ENCODE assay signal across 18 cellular contexts in the genomic region with DNA sequence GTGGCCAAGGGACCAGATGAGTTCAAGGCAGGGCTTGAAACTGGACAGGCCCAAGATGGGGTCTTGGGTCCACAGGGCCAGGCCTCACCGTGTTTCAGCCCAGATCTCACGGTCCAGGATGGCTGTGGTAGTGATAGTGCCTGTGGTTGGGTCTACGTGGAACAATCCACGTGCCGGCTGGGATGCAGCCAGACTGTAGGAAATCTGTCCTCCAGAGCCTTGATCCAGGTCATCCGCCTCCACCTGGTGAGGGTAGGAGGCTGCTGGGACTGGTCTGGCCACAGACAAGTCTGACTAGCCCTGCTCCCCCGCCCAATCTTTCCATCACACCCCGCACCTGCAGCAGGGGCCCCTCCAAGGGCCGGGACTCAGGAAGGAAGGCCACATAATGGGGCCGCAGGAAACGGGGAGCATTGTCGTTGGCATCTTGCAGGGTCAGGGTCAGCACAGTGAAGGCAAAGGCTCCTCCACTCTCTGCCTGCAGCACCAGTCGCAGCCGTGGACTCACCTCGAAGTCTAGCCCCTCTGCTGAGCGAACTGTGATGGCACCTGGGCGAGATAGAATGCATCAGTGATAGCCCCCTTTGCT. TPM values are rescaled to one million over a fixed set of nuclear protein-coding genes. Genes with fewer than 3 reads are reported as not detected.
DNase-seq lines count a peak whose midpoint lies in the region; ATAC-seq, FAIRE-seq and TF ChIP-seq lines count a peak whose summit lies in the region.
"Had no signal": no experiment of that assay in that cellular context is flagged by ENCODE, and none has a peak within 500 bp of the region (broad histone marks: within the 10 kb centered on the region; RNA-seq: fewer than 3 reads in every experiment).

No MANE protein-coding gene starts in this region.

- H3K27ac ChIP-seq in kidney (ENCODE audit: low read depth in 2 of 2, low read length in 2 of 2) = no peak overlapping the region
- H3K27ac ChIP-seq in upper lobe of right lung = no peak overlapping the region

- no peaks in the 10 kb centered on the region for H3K27me3 ChIP-seq in upper lobe of right lung

- H3K9ac ChIP-seq in kidney (ENCODE audit: low read length in 2 of 2) = no peak overlapping the region

- no peaks in the 10 kb centered on the region for H3K9me3 Mint-ChIP-seq in type B pancreatic cell
- H3K9me3 Mint-ChIP-seq: CD4-positive, alpha-beta memory T cell; GM23338; H9; HFFc6 had no signal

- H3K27me3 Mint-ChIP-seq in type B pancreatic cell = peaks cover 13% of the 10 kb centered on the region
- H3K27me3 Mint-ChIP-seq: CD4-positive, alpha-beta memory T cell had no signal

- TF ChIP-seq CTCF in kidney (IDR thresholded peaks at IDR 0.05; ENCODE audit: borderline replicate concordance, extremely low read depth, insufficient read depth) (no peak), type B pancreatic cell (conservative IDR thresholded peaks at IDR 0.05) (no peak), upper lobe of right lung (IDR thresholded peaks at IDR 0.05) (no peak)

- peaks cover 2 to 7% of the 10 kb centered on the region in 2 donors for H3K36me3 ChIP-seq in kidney (ENCODE audit: control insufficient read depth in 1 of 2, insufficient read depth in 2 of 2, low read length in 2 of 2)
- H3K36me3 ChIP-seq in upper lobe of right lung = no peaks in the 10 kb centered on the region

- H3K4me1 Mint-ChIP-seq in type B pancreatic cell (ENCODE audit: unreplicated experiment) = no peaks in the 10 kb centered on the region

- no peak overlapping the region for H3K4me3 ChIP-seq in kidney (ENCODE audit: low read length in 2 of 2)
- no peak overlapping the region for H3K4me3 ChIP-seq in upper lobe of right lung
- H3K4me3 ChIP-seq: GM23338 had no signal

- FAIRE-seq in kidney (lab: Jason Lieb, UNC) = no peak
- FAIRE-seq: GM12891, GM18507 had no signal

- ATAC-seq in left ventricle myocardium superior (no peak), upper lobe of right lung (no peak)
- ATAC-seq: GM23338 had no signal

- H3K36me3 Mint-ChIP-seq in type B pancreatic cell = peaks cover 5% of the 10 kb centered on the region

- intact Hi-C loops in cardiac septum (cut with DNase I) = no loop called here
- intact Hi-C loops in left ventricle myocardium superior (cut with micrococcal nuclease) = no loop called here
- intact Hi-C loops in kidney (cut with DNase I) = no loop called here
- intact Hi-C loops in upper lobe of right lung (cut with DNase I) = no loop called here

- peak; percentile 70 for DNase-seq in cardiac septum (ENCODE audit: low spot score)
- no peak for DNase-seq in left ventricle myocardium superior
- DNase-seq in kidney = peak; percentile 60
- peak; percentile 58 for DNase-seq in type B pancreatic cell (ENCODE audit: extremely low spot score, unreplicated experiment)
- no peak for DNase-seq in upper lobe of right lung
- no peak for DNase-seq in iPS-NIHi11 (ENCODE audit: low spot score)
- DNase-seq: C1 segment of cervical spinal cord; Calu3; CD4-positive, alpha-beta memory T cell; COR-L47; DMS53; DMS79 treated with DMSO at 0.1 percent for 48 hours; GF-D8; H9; HFFc6 had no signal

- H3K4me3 Mint-ChIP-seq in type B pancreatic cell = no peak overlapping the region
- H3K4me3 Mint-ChIP-seq: GM23338, H9, HFFc6 had no signal

- peaks cover 0 to 2% of the 10 kb centered on the region in 2 donors for H3K4me1 ChIP-seq in kidney (ENCODE audit: control insufficient read depth in 1 of 2, insufficient read depth in 1 of 2, low read depth in 1 of 2, low read length in 2 of 2)
- no peaks in the 10 kb centered on the region for H3K4me1 ChIP-seq in upper lobe of right lung

- H3K27ac Mint-ChIP-seq in type B pancreatic cell = no peak overlapping the region
- H3K27ac Mint-ChIP-seq: GM23338, HFFc6 had no signal

- H3K9me3 ChIP-seq in kidney (ENCODE audit: control insufficient read depth in 1 of 2, low read length in 2 of 2) (no peaks in the 10 kb centered on the region), upper lobe of right lung (no peaks in the 10 kb centered on the region)

RNA-seq across cellular contexts. Expression of gene TPP1, which starts 6.7 kb away (rescaled TPM):
- 72.0 TPM for total RNA-seq in cardiac septum
- total RNA-seq in left ventricle myocardium superior = 77.7 TPM
- total RNA-seq in kidney = 84.2 TPM
- polyA plus RNA-seq in kidney (ENCODE audit: insufficient read depth, low read depth, low replicate concordance) = 115 TPM
- 72.8 and 97.8 TPM in 2 replicates for total RNA-seq in type B pancreatic cell (ENCODE audit: low replicate concordance)
- total RNA-seq in upper lobe of right lung = 207 TPM

RNA-seq across cellular contexts. Expression of gene TAF10, which starts 13.9 kb away (rescaled TPM):
- total RNA-seq in cardiac septum (126 TPM), left ventricle myocardium superior (89.4 TPM), kidney (136 TPM), type B pancreatic cell (ENCODE audit: low replicate concordance) (121 and 130 TPM in 2 replicates), upper lobe of right lung (87.8 TPM)
- 250 TPM for polyA plus RNA-seq in kidney (ENCODE audit: insufficient read depth, low read depth, low replicate concordance)

RNA-seq across cellular contexts. Expression of gene ILK, which starts 22.4 kb away (rescaled TPM):
- 229 TPM for total RNA-seq in cardiac septum
- total RNA-seq in left ventricle myocardium superior = 210 TPM
- 170 TPM for total RNA-seq in kidney
- polyA plus RNA-seq in kidney (ENCODE audit: insufficient read depth, low read depth, low replicate concordance) = 149 TPM
- total RNA-seq in type B pancreatic cell (ENCODE audit: low replicate concordance) = 92.7 and 135 TPM in 2 replicates
- 148 TPM for total RNA-seq in upper lobe of right lung

RNA-seq across cellular contexts. Expression of gene RRP8, which starts 22.5 kb away (rescaled TPM):
- total RNA-seq in cardiac septum (21.3 TPM), left ventricle myocardium superior (22.1 TPM), kidney (23.4 TPM), type B pancreatic cell (ENCODE audit: low replicate concordance) (19.7 and 23.5 TPM in 2 replicates), upper lobe of right lung (17.9 TPM)
- 29.8 TPM for polyA plus RNA-seq in kidney (ENCODE audit: insufficient read depth, low read depth, low replicate concordance)

RNA-seq across cellular contexts. Expression of gene DCHS1, which starts 29.7 kb away (rescaled TPM):
- total RNA-seq in cardiac septum (9.2 TPM), left ventricle myocardium superior (8.8 TPM), kidney (17.0 TPM), type B pancreatic cell (ENCODE audit: low replicate concordance) (3.9 and 54.9 TPM in 2 replicates), upper lobe of right lung (28.0 TPM)
- 2.4 TPM for polyA plus RNA-seq in kidney (ENCODE audit: insufficient read depth, low read depth, low replicate concordance)

Comparison
In these comparisons a context has a peak if more than half of its experiments do, and no peak if none do; other contexts are left out.
1. DNase-seq: peak in cardiac septum (single experiment), kidney (single experiment) and type B pancreatic cell (single experiment); none in left ventricle myocardium superior (single experiment), upper lobe of right lung (single experiment) and iPS-NIHi11 (single experiment).